9 cellular contexts compared by ENCODE assay signal in the genomic region with DNA sequence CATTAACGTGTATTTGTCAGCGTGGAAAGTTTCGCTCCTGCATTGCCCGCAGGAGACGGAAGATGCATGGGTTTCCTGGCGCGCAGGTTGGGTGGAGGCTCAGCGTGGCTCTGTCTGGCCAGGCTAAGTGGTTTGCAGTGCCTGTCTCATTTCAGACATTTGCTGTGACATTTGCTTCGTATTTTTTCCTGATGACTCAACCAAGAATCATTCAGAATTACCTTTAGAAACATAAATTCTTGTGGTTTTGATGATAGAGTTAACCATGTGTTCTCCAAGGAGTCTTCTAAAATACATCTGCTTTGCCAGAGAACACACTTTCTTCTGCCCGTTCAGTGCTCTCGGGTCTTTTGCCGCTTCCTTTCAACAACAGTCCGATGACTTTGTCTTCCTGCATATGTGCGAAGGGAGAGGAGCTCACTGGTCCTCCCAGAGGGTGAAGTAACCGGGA.
DNase-seq lines count a peak whose midpoint lies in the region; ATAC-seq and TF ChIP-seq lines count a peak whose summit lies in the region.
"Had no signal": no experiment of that assay in that cellular context is flagged by ENCODE, and none has a peak within 500 bp of the region (broad histone marks: within the 10 kb centered on the region; RNA-seq: fewer than 3 reads in every experiment).

No MANE protein-coding gene starts in this region.

- H4K20me1 ChIP-seq in OCI-LY1 (ENCODE audit: insufficient read depth, low read length) = no peaks in the 10 kb centered on the region

- no peak overlapping the region for H2BK5ac ChIP-seq in mesenchymal stem cell (ENCODE audit: low read depth, low read length, poor library complexity, severe bottlenecking)

- no peaks in the 10 kb centered on the region for H3K27me3 Mint-ChIP-seq in activated T-helper 1 cell treated with anti-CD3 and anti-CD28 coated beads, Interleukin-12 subunit alpha, Interleukin-12 subunit beta, Interleukin-2, Interleukin-4 antibody, amounts not matched to agents 30 ng/mL and 10 ng/mL and 1 ng/mL, durations not matched to agents 14 hours and 24 hours and 36 hours (ENCODE audit: insufficient read depth)

- no peaks in the 10 kb centered on the region for H3K9me3 ChIP-seq in OCI-LY1 (ENCODE audit: low read length)
- no peaks in the 10 kb centered on the region for H3K9me3 ChIP-seq in mesenchymal stem cell (ENCODE audit: control insufficient read depth, low read length)
- no peaks in the 10 kb centered on the region for H3K9me3 ChIP-seq in tibial artery
- no peaks in the 10 kb centered on the region for H3K9me3 ChIP-seq in psoas muscle

- H4K91ac ChIP-seq in mesenchymal stem cell (ENCODE audit: low read length) = no peak overlapping the region

- H2BK12ac ChIP-seq in mesenchymal stem cell (ENCODE audit: low read length in 2 of 2) = no peak overlapping the region

- no peak overlapping the region for H3K4ac ChIP-seq in mesenchymal stem cell (ENCODE audit: low read depth in 1 of 2, low read length in 2 of 2)

- H3K27me3 ChIP-seq in OCI-LY1 (ENCODE audit: insufficient read depth, low read length) = no peaks in the 10 kb centered on the region
- no peaks in the 10 kb centered on the region for H3K27me3 ChIP-seq in mesenchymal stem cell (ENCODE audit: control insufficient read depth in 1 of 2, insufficient read depth in 1 of 2, low read length in 2 of 2)
- H3K27me3 ChIP-seq in tibial artery = no peaks in the 10 kb centered on the region
- H3K27me3 ChIP-seq in psoas muscle (ENCODE audit: insufficient read depth in 3 of 3, low read length in 2 of 3) = no peaks in the 10 kb centered on the region

- ATAC-seq in psoas muscle = no peak

- no peak overlapping the region for H3K23ac ChIP-seq in mesenchymal stem cell (ENCODE audit: low read length in 2 of 2)

- H3K4me3 ChIP-seq in OCI-LY1 (ENCODE audit: low read depth, low read length, poor library complexity, severe bottlenecking) = peak overlapping the region; percentile 32
- H3K4me3 ChIP-seq in mesenchymal stem cell (ENCODE audit: insufficient read depth in 1 of 2, low read depth in 1 of 2, low read length in 2 of 2) = no peak overlapping the region
- H3K4me3 ChIP-seq in coronary artery = no peak overlapping the region
- no peak overlapping the region for H3K4me3 ChIP-seq in tibial artery
- no peak overlapping the region for H3K4me3 ChIP-seq in psoas muscle

- 2% methylated on average over 13 of the region's 15 CpGs for WGBS in mesenchymal stem cell
- WGBS in psoas muscle, 3 donors = 67 to 86% (median 83%) methylated on average over 15 of the region's 15 CpGs

- TF ChIP-seq CTCF in OCI-LY1 (IDR thresholded peaks at IDR 0.05; ENCODE audit: low read length) = no peak
- no peak for TF ChIP-seq CTCF in coronary artery (IDR thresholded peaks at IDR 0.05)
- TF ChIP-seq CTCF in tibial artery (IDR thresholded peaks at IDR 0.05) = no peak
- no peak for TF ChIP-seq CTCF in psoas muscle (IDR thresholded peaks at IDR 0.05)

- H3K9me2 ChIP-seq in OCI-LY1 (ENCODE audit: low read depth, low read length) = no peaks in the 10 kb centered on the region

- peak overlapping the region; percentile 77 for H3K4me3 Mint-ChIP-seq in activated T-helper 1 cell treated with anti-CD3 and anti-CD28 coated beads, Interleukin-12 subunit alpha, Interleukin-12 subunit beta, Interleukin-2, Interleukin-4 antibody, amounts not matched to agents 30 ng/mL and 10 ng/mL and 1 ng/mL, durations not matched to agents 14 hours and 24 hours and 36 hours
- H3K4me3 Mint-ChIP-seq: dendritic cell treated with granulocyte-macrophage colony-stimulating factor and Interleukin-4, amounts not matched to agents 40 ng/mL and 50 ng/mL, for 4 days had no signal

- H3F3A ChIP-seq in OCI-LY1 (ENCODE audit: insufficient read depth, low read length) = no peaks in the 10 kb centered on the region; the same call in 1 of the 2 replicates

- peaks cover 71% of the 10 kb centered on the region for H3K36me3 ChIP-seq in OCI-LY1 (ENCODE audit: insufficient read depth, low read length)
- H3K36me3 ChIP-seq in mesenchymal stem cell (ENCODE audit: control insufficient read depth in 1 of 2, insufficient read depth in 2 of 2, low read depth in 1 of 2, low read length in 2 of 2) = peaks cover 17 to 18% of the 10 kb centered on the region in 2 experiments
- H3K36me3 ChIP-seq in tibial artery = peaks cover 0 to 11% (median 5%) of the 10 kb centered on the region in 3 donors
- H3K36me3 ChIP-seq in psoas muscle (ENCODE audit: insufficient read depth in 1 of 2, low read depth in 1 of 2) = no peaks in the 10 kb centered on the region

- no peaks in the 10 kb centered on the region for H3K9me3 Mint-ChIP-seq in activated T-helper 1 cell treated with anti-CD3 and anti-CD28 coated beads, Interleukin-12 subunit alpha, Interleukin-12 subunit beta, Interleukin-2, Interleukin-4 antibody, amounts not matched to agents 30 ng/mL and 10 ng/mL and 1 ng/mL, durations not matched to agents 14 hours and 24 hours and 36 hours
- H3K9me3 Mint-ChIP-seq: dendritic cell treated with granulocyte-macrophage colony-stimulating factor and Interleukin-4, amounts not matched to agents 40 ng/mL and 50 ng/mL, for 4 days had no signal

- no peak overlapping the region for H2AK5ac ChIP-seq in mesenchymal stem cell (ENCODE audit: low read length, severe bottlenecking)

- H3K36me3 Mint-ChIP-seq in activated T-helper 1 cell treated with anti-CD3 and anti-CD28 coated beads, Interleukin-12 subunit alpha, Interleukin-12 subunit beta, Interleukin-2, Interleukin-4 antibody, amounts not matched to agents 30 ng/mL and 10 ng/mL and 1 ng/mL, durations not matched to agents 14 hours and 24 hours and 36 hours (ENCODE audit: low read depth) = peaks cover 42% of the 10 kb centered on the region

- H3K27ac ChIP-seq in OCI-LY1 (ENCODE audit: low read depth, low read length, poor library complexity, severe bottlenecking) (peak overlapping the region; percentile 97), mesenchymal stem cell (ENCODE audit: low read length, poor library complexity, severe bottlenecking) (peak overlapping the region; percentile 79), coronary artery (no peak overlapping the region), tibial artery (no peak overlapping the region), psoas muscle (no peak overlapping the region)

- peak overlapping the region; percentile 99 for H2BK120ac ChIP-seq in mesenchymal stem cell (ENCODE audit: low read depth, low read length)

- H3K4me1 Mint-ChIP-seq in activated T-helper 1 cell treated with anti-CD3 and anti-CD28 coated beads, Interleukin-12 subunit alpha, Interleukin-12 subunit beta, Interleukin-2, Interleukin-4 antibody, amounts not matched to agents 30 ng/mL and 10 ng/mL and 1 ng/mL, durations not matched to agents 14 hours and 24 hours and 36 hours (ENCODE audit: low read depth) = peaks cover 81% of the 10 kb centered on the region

- H2AFZ ChIP-seq in OCI-LY1 (ENCODE audit: low read length) = no peak overlapping the region
- H2AFZ ChIP-seq in mesenchymal stem cell (ENCODE audit: low read depth, low read length) = no peak overlapping the region

- peak overlapping the region in 1 of 2 experiments; percentile 41 for H3K18ac ChIP-seq in mesenchymal stem cell (ENCODE audit: low read depth in 1 of 2, low read length in 2 of 2)

- H2BK15ac ChIP-seq in mesenchymal stem cell (ENCODE audit: low read depth, poor library complexity, severe bottlenecking) = no peak overlapping the region

- intact Hi-C loops in activated T-helper 1 cell treated with anti-CD3 and anti-CD28 coated beads, Interleukin-12 subunit alpha, Interleukin-12 subunit beta, Interleukin-2, Interleukin-4 antibody, amounts not matched to agents 30 ng/mL and 10 ng/mL and 1 ng/mL, durations not matched to agents 14 hours and 24 hours and 36 hours (cut with micrococcal nuclease) = loop anchor here (1.0 to 2.0 kb wide), 10 partner anchors 15 to 186 kb away; no protein-coding TSS in a partner anchor
- intact Hi-C loops in tibial artery (cut with DNase I; ENCODE audit: low total_unique reads) = no loop called here
- intact Hi-C loops in psoas muscle (cut with DNase I) = no loop called here

- peak; percentile 74 for DNase-seq in AG08396 (ENCODE audit: low spot score)
- DNase-seq in activated T-helper 1 cell treated with anti-CD3 and anti-CD28 coated beads, Interleukin-12 subunit alpha, Interleukin-12 subunit beta, Interleukin-2, Interleukin-4 antibody, amounts not matched to agents 30 ng/mL and 10 ng/mL and 1 ng/mL, durations not matched to agents 14 hours and 24 hours and 36 hours (ENCODE audit: low spot score) = peak; percentile 71
- peak; percentile 92 for DNase-seq in mesenchymal stem cell
- no peak for DNase-seq in coronary artery (ENCODE audit: low spot score)
- DNase-seq in tibial artery = no peak
- no peak for DNase-seq in psoas muscle
- DNase-seq in SIG-M5 (lab: John Stamatoyannopoulos, UW) = no peak

- no peak overlapping the region for H3K14ac ChIP-seq in mesenchymal stem cell (ENCODE audit: low read length in 2 of 2)

- peak overlapping the region; percentile 46 for H3K4me2 ChIP-seq in OCI-LY1 (ENCODE audit: low read length)
- peak overlapping the region; percentile 49 for H3K4me2 ChIP-seq in mesenchymal stem cell (ENCODE audit: low read length, poor library complexity, severe bottlenecking)

- peaks cover 30% of the 10 kb centered on the region for H3K79me1 ChIP-seq in mesenchymal stem cell (replicated peaks; ENCODE audit: low read length, poor library complexity, severe bottlenecking)

- peak overlapping the region; percentile 76 for H4K8ac ChIP-seq in mesenchymal stem cell (ENCODE audit: low read length)

- H3K9ac ChIP-seq in OCI-LY1 (ENCODE audit: low read length) (peak overlapping the region; percentile 62), mesenchymal stem cell (ENCODE audit: low read length) (no peak overlapping the region)

- H3K79me2 ChIP-seq in OCI-LY1 (ENCODE audit: insufficient read depth, low read length) = 0 out of 2 replicates have a peak, but pooled peaks cover 9% of the 10 kb centered on the region

- peak overlapping the region; percentile 99 for H3K27ac Mint-ChIP-seq in activated T-helper 1 cell treated with anti-CD3 and anti-CD28 coated beads, Interleukin-12 subunit alpha, Interleukin-12 subunit beta, Interleukin-2, Interleukin-4 antibody, amounts not matched to agents 30 ng/mL and 10 ng/mL and 1 ng/mL, durations not matched to agents 14 hours and 24 hours and 36 hours

- H3K4me1 ChIP-seq in OCI-LY1 (ENCODE audit: insufficient read depth, low read length, severe bottlenecking) (peaks cover 86% of the 10 kb centered on the region), mesenchymal stem cell (ENCODE audit: control insufficient read depth, insufficient read depth, low read depth, low read length) (peaks cover 13% of the 10 kb centered on the region), tibial artery (no peaks in the 10 kb centered on the region), psoas muscle (no peaks in the 10 kb centered on the region)

Comparison
In these comparisons a context has a peak if more than half of its experiments do, and no peak if none do; other contexts are left out.
1. DNase-seq: peak in AG08396 (single experiment), activated T-helper 1 cell treated with anti-CD3 and anti-CD28 coated beads, Interleukin-12 subunit alpha, Interleukin-12 subunit beta, Interleukin-2, Interleukin-4 antibody, amounts not matched to agents 30 ng/mL and 10 ng/mL and 1 ng/mL, durations not matched to agents 14 hours and 24 hours and 36 hours (single experiment) and mesenchymal stem cell (single experiment); none in coronary artery (single experiment), tibial artery (0 of 2), psoas muscle (0 of 2) and SIG-M5 (single experiment).
2. H3K27ac ChIP-seq: peak in OCI-LY1 (single experiment) and mesenchymal stem cell (single experiment); none in coronary artery (0 of 2), tibial artery (0 of 2) and psoas muscle (single experiment).